Comparison of ENCODE assay signal across 19 cellular contexts in genomic region chr7:135653285-135654080, GRCh38. TPM values are rescaled to one million over a fixed set of nuclear protein-coding genes. Genes with fewer than 3 reads are reported as not detected.
DNase-seq lines count a peak whose midpoint lies in the region; FAIRE-seq and TF ChIP-seq lines count a peak whose summit lies in the region.
"Had no signal": no experiment of that assay in that cellular context is flagged by ENCODE, and none has a peak within 500 bp of the region (broad histone marks: within the 10 kb centered on the region; RNA-seq: fewer than 3 reads in every experiment).

No MANE protein-coding gene starts in this region.

- FAIRE-seq in kidney (lab: Jason Lieb, UNC), result no peak
- FAIRE-seq: frontal cortex had no signal

- H3K4me1 ChIP-seq in cardiac muscle cell (ENCODE audit: low read depth), result no peaks in the 10 kb centered on the region
- no peaks in the 10 kb centered on the region for H3K4me1 ChIP-seq in right atrium auricular region
- H3K4me1 ChIP-seq in kidney (ENCODE audit: control insufficient read depth in 1 of 2, insufficient read depth in 1 of 2, low read depth in 1 of 2, low read length in 2 of 2), result no peaks in the 10 kb centered on the region

- no peaks in the 10 kb centered on the region for H3K27me3 Mint-ChIP-seq in type B pancreatic cell
- H3K27me3 Mint-ChIP-seq in activated T-helper 2 cell treated with anti-CD3 and anti-CD28 coated beads, Interferon-gamma antibody, Interleukin-2, Interleukin-4, amounts not matched to agents 10 μg/mL and 5 μg/mL and 100 μg/mL, durations not matched to agents 14 hours and 24 hours and 36 hours (ENCODE audit: low read depth), result no peaks in the 10 kb centered on the region
- H3K27me3 Mint-ChIP-seq: natural killer cell treated with Interleukin-12 subunit alpha and Interleukin-12 subunit beta and Interleukin-15 and Interleukin-18, amount 100 ng/mL, for 72 hours had no signal

- H3K9ac ChIP-seq in SK-N-MC (ENCODE audit: insufficient read length) (no peak overlapping the region), kidney (ENCODE audit: low read length in 2 of 2) (no peak overlapping the region)

- H3K36me3 Mint-ChIP-seq in type B pancreatic cell, result peaks cover 5% of the 10 kb centered on the region
- peaks cover 7% of the 10 kb centered on the region for H3K36me3 Mint-ChIP-seq in activated T-helper 2 cell treated with anti-CD3 and anti-CD28 coated beads, Interferon-gamma antibody, Interleukin-2, Interleukin-4, amounts not matched to agents 10 μg/mL and 5 μg/mL and 100 μg/mL, durations not matched to agents 14 hours and 24 hours and 36 hours (ENCODE audit: low read depth)
- H3K36me3 Mint-ChIP-seq: natural killer cell treated with Interleukin-12 subunit alpha and Interleukin-12 subunit beta and Interleukin-15 and Interleukin-18, amount 100 ng/mL, for 72 hours had no signal

- peaks cover 11% of the 10 kb centered on the region for H3K4me1 Mint-ChIP-seq in type B pancreatic cell (ENCODE audit: unreplicated experiment)
- H3K4me1 Mint-ChIP-seq in activated T-helper 2 cell treated with anti-CD3 and anti-CD28 coated beads, Interferon-gamma antibody, Interleukin-2, Interleukin-4, amounts not matched to agents 10 μg/mL and 5 μg/mL and 100 μg/mL, durations not matched to agents 14 hours and 24 hours and 36 hours (ENCODE audit: low read depth), result no peaks in the 10 kb centered on the region

- TF ChIP-seq CTCF in cardiac muscle cell (IDR thresholded peaks at IDR 0.05; ENCODE audit: low read depth, low read length) (no peak), right atrium auricular region (IDR thresholded peaks at IDR 0.05) (no peak), kidney (IDR thresholded peaks at IDR 0.05; ENCODE audit: borderline replicate concordance, extremely low read depth, insufficient read depth) (no peak), type B pancreatic cell (conservative IDR thresholded peaks at IDR 0.05) (no peak), WERI-Rb-1 (IDR thresholded peaks at IDR 0.05; ENCODE audit: low read depth, low read length) (no peak)

- H3K9me3 Mint-ChIP-seq in type B pancreatic cell, result no peaks in the 10 kb centered on the region
- H3K9me3 Mint-ChIP-seq in activated T-helper 2 cell treated with anti-CD3 and anti-CD28 coated beads, Interferon-gamma antibody, Interleukin-2, Interleukin-4, amounts not matched to agents 10 μg/mL and 5 μg/mL and 100 μg/mL, durations not matched to agents 14 hours and 24 hours and 36 hours, result no peaks in the 10 kb centered on the region
- H3K9me3 Mint-ChIP-seq: CD14-positive monocyte; natural killer cell treated with Interleukin-12 subunit alpha and Interleukin-12 subunit beta and Interleukin-15 and Interleukin-18, amount 100 ng/mL, for 72 hours had no signal

- peaks cover 4% of the 10 kb centered on the region for H3K36me3 ChIP-seq in cardiac muscle cell
- H3K36me3 ChIP-seq in right atrium auricular region, result no peaks in the 10 kb centered on the region
- peaks cover 7% of the 10 kb centered on the region for H3K36me3 ChIP-seq in SK-N-MC (ENCODE audit: insufficient read depth, low read length)
- H3K36me3 ChIP-seq in kidney (ENCODE audit: control insufficient read depth in 1 of 2, insufficient read depth in 2 of 2, low read length in 2 of 2), result peaks cover 0 to 3% of the 10 kb centered on the region in 2 donors
- H3K36me3 ChIP-seq in WERI-Rb-1, result peaks cover 9% of the 10 kb centered on the region; the same call in 1 of the 2 replicates

- H3K27ac Mint-ChIP-seq in type B pancreatic cell, result peak overlapping the region; percentile 82
- H3K27ac Mint-ChIP-seq in activated T-helper 2 cell treated with anti-CD3 and anti-CD28 coated beads, Interferon-gamma antibody, Interleukin-2, Interleukin-4, amounts not matched to agents 10 μg/mL and 5 μg/mL and 100 μg/mL, durations not matched to agents 14 hours and 24 hours and 36 hours, result no peak overlapping the region
- H3K27ac Mint-ChIP-seq: natural killer cell treated with Interleukin-12 subunit alpha and Interleukin-12 subunit beta and Interleukin-15 and Interleukin-18, amount 100 ng/mL, for 72 hours had no signal

- DNase-seq in cardiac muscle cell (ENCODE audit: low read depth in 1 of 2, low spot score in 1 of 2) (peak in 1 of 2 donors; percentile 5), right atrium auricular region (ENCODE audit: low spot score) (no peak), SK-N-MC (ENCODE audit: low read depth, low spot score) (no peak), kidney (peak; percentile 80), type B pancreatic cell (ENCODE audit: extremely low spot score, unreplicated experiment) (no peak), WERI-Rb-1 (no peak)
- DNase-seq in activated T-helper 2 cell treated with anti-CD3 and anti-CD28 coated beads, Interferon-gamma antibody, Interleukin-2, Interleukin-4, amounts not matched to agents 10 μg/mL and 5 μg/mL and 100 μg/mL, durations not matched to agents 14 hours and 24 hours and 36 hours (ENCODE audit: low spot score), result no peak
- no peak for DNase-seq in activated CD4-positive, CD25-positive, alpha-beta regulatory T cell treated with anti-CD3 and anti-CD28 coated beads, Interleukin-2, amount 50 U/mL, for 72 hours
- DNase-seq: activated CD8-positive, alpha-beta memory T cell treated with anti-CD3 and anti-CD28 coated beads for 24 hours; activated effector memory CD4-positive, alpha-beta T cell treated with anti-CD3 and anti-CD28 coated beads, Interleukin-2, amount 50 U/mL, for 16 hours; amygdala; DMS79 treated with DMSO at 0.1 percent for 48 hours; KBM-7; NCI-H1105 treated with DMSO at 0.1 percent for 48 hours; NCI-H524 had no signal

- H3K4me3 Mint-ChIP-seq in type B pancreatic cell, result no peak overlapping the region
- H3K4me3 Mint-ChIP-seq in activated T-helper 2 cell treated with anti-CD3 and anti-CD28 coated beads, Interferon-gamma antibody, Interleukin-2, Interleukin-4, amounts not matched to agents 10 μg/mL and 5 μg/mL and 100 μg/mL, durations not matched to agents 14 hours and 24 hours and 36 hours (ENCODE audit: low read depth), result no peak overlapping the region
- H3K4me3 Mint-ChIP-seq: CD14-positive monocyte; natural killer cell treated with Interleukin-12 subunit alpha and Interleukin-12 subunit beta and Interleukin-15 and Interleukin-18, amount 100 ng/mL, for 72 hours had no signal

- intact Hi-C loops in kidney (cut with DNase I), result no loop called here
- intact Hi-C loops in activated T-helper 2 cell treated with anti-CD3 and anti-CD28 coated beads, Interferon-gamma antibody, Interleukin-2, Interleukin-4, amounts not matched to agents 10 μg/mL and 5 μg/mL and 100 μg/mL, durations not matched to agents 14 hours and 24 hours and 36 hours (cut with micrococcal nuclease), result no loop called here

- H3K4me3 ChIP-seq in cardiac muscle cell (no peak overlapping the region), right atrium auricular region (no peak overlapping the region), SK-N-MC (no peak overlapping the region), kidney (ENCODE audit: low read length in 2 of 2) (no peak overlapping the region), WERI-Rb-1 (ENCODE audit: low read depth, low read length) (no peak overlapping the region)
- H3K4me3 ChIP-seq: coronary artery had no signal

- no peaks in the 10 kb centered on the region for H3K9me3 ChIP-seq in cardiac muscle cell (ENCODE audit: low read depth)
- no peaks in the 10 kb centered on the region for H3K9me3 ChIP-seq in right atrium auricular region
- no peaks in the 10 kb centered on the region for H3K9me3 ChIP-seq in SK-N-MC (ENCODE audit: low read depth, low read length)
- no peaks in the 10 kb centered on the region for H3K9me3 ChIP-seq in kidney (ENCODE audit: control insufficient read depth in 1 of 2, low read length in 2 of 2)
- no peaks in the 10 kb centered on the region for H3K9me3 ChIP-seq in WERI-Rb-1 (ENCODE audit: severe bottlenecking)

- H3K27ac ChIP-seq in cardiac muscle cell (peak overlapping the region; percentile 16), right atrium auricular region (no peak overlapping the region), SK-N-MC (peak overlapping the region; percentile 25; the same call in 1 of the 2 replicates), kidney (ENCODE audit: low read depth in 2 of 2, low read length in 2 of 2) (peak overlapping the region in 1 of 2 donors; percentile 41), WERI-Rb-1 (no peak overlapping the region)
- H3K27ac ChIP-seq: coronary artery had no signal

- H3K27me3 ChIP-seq in cardiac muscle cell, result no peaks in the 10 kb centered on the region
- H3K27me3 ChIP-seq in right atrium auricular region, result no peaks in the 10 kb centered on the region
- no peaks in the 10 kb centered on the region for H3K27me3 ChIP-seq in WERI-Rb-1 (ENCODE audit: insufficient read depth, low read depth, severe bottlenecking)

RNA-seq across cellular contexts. Expression of gene STMP1, which starts 8.8 kb away (rescaled TPM):
- 11.6 and 17.7 TPM in 2 replicates for total RNA-seq in cardiac muscle cell
- 75.7 and 91.1 TPM in 2 replicates for polyA plus RNA-seq in cardiac muscle cell
- 10 to 100 TPM; 11.9 to 13.4 TPM for total RNA-seq in right atrium auricular region
- 40.8 TPM for total RNA-seq in kidney
- polyA plus RNA-seq in kidney (ENCODE audit: insufficient read depth, low read depth, low replicate concordance), result 35.8 TPM
- total RNA-seq in type B pancreatic cell (ENCODE audit: low replicate concordance), result 58.2 and 61.1 TPM in 2 replicates
- total RNA-seq in activated T-helper 2 cell treated with anti-CD3 and anti-CD28 coated beads, Interferon-gamma antibody, Interleukin-2, Interleukin-4, amounts not matched to agents 10 μg/mL and 5 μg/mL and 100 μg/mL, durations not matched to agents 14 hours and 24 hours and 36 hours, result 24.3 and 25.1 TPM in 2 replicates

Comparison
In these comparisons a context has a peak if more than half of its experiments do, and no peak if none do; other contexts are left out.
1. H3K27ac ChIP-seq: peak in cardiac muscle cell (single experiment) and SK-N-MC (single experiment); none in right atrium auricular region (0 of 2) and WERI-Rb-1 (single experiment).